11 cellular contexts compared by ENCODE assay signal in genomic region chr2:130228005-130228404, GRCh38. TPM values are rescaled to one million over a fixed set of nuclear protein-coding genes. Genes with fewer than 3 reads are reported as not detected.
"Had no signal": no experiment of that assay in that cellular context is flagged by ENCODE, and none has a peak within 500 bp of the region (broad histone marks: within the 10 kb centered on the region; RNA-seq: fewer than 3 reads in every experiment).

No MANE protein-coding gene starts in this region.

RNA-seq across cellular contexts. Expression of gene TUBA3E, which starts 29.8 kb away (rescaled TPM):
- total RNA-seq: stomach, subcutaneous adipose tissue, suprapubic skin, temporal lobe, thoracic aorta, tibial nerve, upper lobe of left lung, upper lobe of right lung, ureter, urinary bladder, vagina had no signal
- polyA plus RNA-seq: stomach, urinary bladder had no signal
